1 cellular context compared by ENCODE assay signal in the genomic region with DNA sequence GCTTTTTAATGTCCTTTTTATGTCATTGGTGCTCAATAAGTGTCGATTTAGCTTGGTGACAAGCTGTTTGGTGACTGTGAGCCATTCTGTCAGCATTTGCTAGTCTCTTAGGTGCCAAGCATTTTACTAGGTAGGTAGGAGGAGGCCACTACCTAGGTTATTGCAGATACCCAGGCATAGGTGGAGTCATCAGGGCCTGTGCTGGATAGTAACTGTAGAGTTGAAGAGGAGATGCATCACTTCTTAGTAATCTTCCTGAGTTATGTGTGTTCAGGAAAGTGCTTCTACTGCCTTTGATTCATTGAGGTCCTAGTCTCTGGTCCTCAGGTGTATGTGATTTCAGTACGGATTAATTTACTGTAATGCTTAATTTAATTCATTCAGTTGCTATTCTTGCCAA.
TF ChIP-seq lines count a peak whose summit lies in the region.

No MANE protein-coding gene starts in this region.

TF ChIP-seq in GM12878, 131 proteins besides CTCF, POLR2A, EP300 and RAD21:
- no peak for TF ChIP-seq BCL11A (IDR thresholded peaks at IDR 0.05; ENCODE audit: low read depth, low read length)
- TF ChIP-seq, protein P1, sequence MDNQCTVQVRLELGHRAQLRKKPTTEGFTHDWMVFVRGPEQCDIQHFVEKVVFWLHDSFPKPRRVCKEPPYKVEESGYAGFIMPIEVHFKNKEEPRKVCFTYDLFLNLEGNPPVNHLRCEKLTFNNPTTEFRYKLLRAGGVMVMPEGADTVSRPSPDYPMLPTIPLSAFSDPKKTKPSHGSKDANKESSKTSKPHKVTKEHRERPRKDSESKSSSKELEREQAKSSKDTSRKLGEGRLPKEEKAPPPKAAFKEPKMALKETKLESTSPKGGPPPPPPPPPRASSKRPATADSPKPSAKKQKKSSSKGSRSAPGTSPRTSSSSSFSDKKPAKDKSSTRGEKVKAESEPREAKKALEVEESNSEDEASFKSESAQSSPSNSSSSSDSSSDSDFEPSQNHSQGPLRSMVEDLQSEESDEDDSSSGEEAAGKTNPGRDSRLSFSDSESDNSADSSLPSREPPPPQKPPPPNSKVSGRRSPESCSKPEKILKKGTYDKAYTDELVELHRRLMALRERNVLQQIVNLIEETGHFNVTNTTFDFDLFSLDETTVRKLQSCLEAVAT (IDR thresholded peaks at IDR 0.05) = no peak
